In the genomic region with DNA sequence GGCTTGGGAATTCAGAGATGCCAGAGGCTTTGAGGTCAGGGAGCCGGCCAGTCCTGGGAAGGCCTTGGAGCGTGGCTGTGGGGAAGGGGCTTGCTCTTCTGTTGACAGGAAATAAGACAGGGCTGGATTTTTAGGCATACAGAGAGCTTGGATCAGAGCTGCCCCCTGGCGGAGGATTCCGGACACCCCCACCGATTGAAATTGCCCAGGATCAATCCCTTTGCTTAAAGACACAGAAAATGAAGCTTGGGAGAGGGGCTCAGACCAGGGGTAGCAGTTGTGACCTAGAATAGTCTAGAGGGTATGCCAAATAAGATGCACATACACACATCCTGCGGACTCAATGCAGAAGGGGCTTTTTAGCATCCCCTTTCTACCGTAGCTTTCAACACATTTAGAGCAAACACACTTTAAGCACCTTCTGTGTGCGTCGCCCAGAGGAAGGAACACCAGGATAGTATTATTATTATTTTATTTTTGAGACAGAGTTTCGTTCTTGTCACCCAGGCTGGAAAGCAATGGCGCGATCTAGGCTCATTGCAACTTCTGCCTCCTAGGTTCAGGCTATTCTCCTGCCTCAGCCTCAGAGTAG, we compare ENCODE assay signal across 8 cellular contexts. TPM values are rescaled to one million over a fixed set of nuclear protein-coding genes. Genes with fewer than 3 reads are reported as not detected.
DNase-seq lines count a peak whose midpoint lies in the region; ATAC-seq and TF ChIP-seq lines count a peak whose summit lies in the region.

No MANE protein-coding gene starts in this region.

- no peak for DNase-seq in BJ (ENCODE audit: low read depth)
- peak; percentile 45 for DNase-seq in HCEC 1CT
- DNase-seq in Panc1 (ENCODE audit: low read depth, low spot score) = no peak
- peak; percentile 87 for DNase-seq in activated T-cell treated with anti-CD3 and anti-CD28 coated beads, Interleukin-2, amount 50 U/mL, for 48 hours
- peak; percentile 66 for DNase-seq in fibroblast of peridontal ligament (ENCODE audit: extremely low read depth)
- DNase-seq in retinal pigment epithelial cell (ENCODE audit: low read depth) = no peak
- no peak for DNase-seq in cortex of kidney (lab: John Stamatoyannopoulos, UW)

- H3K36me3 ChIP-seq in BJ (ENCODE audit: control insufficient read depth, insufficient read depth, low read length) = no peaks in the 10 kb centered on the region
- peaks cover 4% of the 10 kb centered on the region; the same call in 1 of the 2 replicates for H3K36me3 ChIP-seq in Panc1 (ENCODE audit: control insufficient read depth, insufficient read depth, low read length)

- H3K27me3 ChIP-seq in BJ (ENCODE audit: control insufficient read depth, insufficient read depth, low read length) (no peaks in the 10 kb centered on the region), Panc1 (ENCODE audit: control insufficient read depth, insufficient read depth, low read length) (no peaks in the 10 kb centered on the region)

- no peak overlapping the region for H3K4me3 ChIP-seq in BJ (ENCODE audit: low read depth, low read length)
- no peak overlapping the region for H3K4me3 ChIP-seq in Panc1 (ENCODE audit: low read depth in 2 of 2, low read length in 2 of 2)
- no peak overlapping the region for H3K4me3 ChIP-seq in retinal pigment epithelial cell (ENCODE audit: low read length)

- CTCF ChIA-PET in BJ (lab: Yijun Ruan, JAX) = interaction anchor here (0.6 to 9.4 kb wide), 28 partner anchors 8 to 775 kb away, joined by 3 to 258 read pairs (median 4); a partner anchor contains a TSS
- CTCF ChIA-PET in Panc1 (lab: Charles Lee) = interaction anchor here (0.5 to 1.7 kb wide), 11 partner anchors 15 to 492 kb away, joined by 3 to 13 read pairs (median 3); no protein-coding TSS in a partner anchor

- in situ Hi-C loops in Panc1 (cut with HindIII; ENCODE audit: low pct_unique_long_range_greater_than_20kb, low sequenced_read_pairs) = no loop called here

- no peaks in the 10 kb centered on the region for H3K9me3 ChIP-seq in Panc1 (ENCODE audit: control insufficient read depth, insufficient read depth, low read depth, low read length)

- no peak overlapping the region for H3K27ac ChIP-seq in Panc1 (ENCODE audit: low read length)

- TF ChIP-seq CTCF in BJ (IDR thresholded peaks at IDR 0.05; ENCODE audit: insufficient read depth, low read depth, low read length) (peak; percentile 86), Panc1 (IDR thresholded peaks at IDR 0.05) (peak; percentile 88), retinal pigment epithelial cell (conservative IDR thresholded peaks at IDR 0.05; ENCODE audit: low read depth, low read length) (peak; percentile 92)

- intact Hi-C loops in Panc1 (cut with micrococcal nuclease; ENCODE audit: unreplicated experiment) = no loop called here

- POLR2A ChIA-PET in BJ (lab: Charles Lee) = no interaction called here
- POLR2A ChIA-PET in Panc1 (lab: Charles Lee) = no interaction called here

- ATAC-seq in Panc1 = peak; percentile 47
- no peak for ATAC-seq in GM18870 (IDR thresholded peaks at IDR 0.05; ENCODE audit: unreplicated experiment)

- H3K4me1 ChIP-seq in Panc1 (ENCODE audit: control insufficient read depth, insufficient read depth, low read length) = peaks cover 20% of the 10 kb centered on the region

- no TSS peak for BruUV-seq in Panc1 (replicated peaks; lab: Mats Ljungman, UMichigan)

RNA-seq across cellular contexts. Expression of a gene that starts 1.7 kb away (rescaled TPM):
- polyA plus RNA-seq in BJ (2011; rRNA removed) = 77.1 and 96.3 TPM in 2 replicates
- polyA minus RNA-seq in BJ (2011; rRNA and poly(A)+ RNA removed) = 24.0 and 39.5 TPM in 2 replicates
- 47.5 TPM for total RNA-seq in Panc1 (2021; ENCODE audit: unreplicated experiment)
- 56.7 TPM for polyA plus RNA-seq in Panc1 (2012; ENCODE audit: insufficient read length)

RNA-seq across cellular contexts. Expression of a gene that starts 3.4 kb away (rescaled TPM):
- 0.20 and 0.21 TPM in 2 replicates for polyA plus RNA-seq in BJ (2011; rRNA removed)
- polyA minus RNA-seq in BJ (2011; rRNA and poly(A)+ RNA removed) = 0.09 TPM in 1 of 2 replicates, not detected in the other
- total RNA-seq in Panc1 (2021; ENCODE audit: unreplicated experiment) = not detected
- polyA plus RNA-seq in Panc1 (2012; ENCODE audit: insufficient read length) = not detected

RNA-seq across cellular contexts. Expression of a gene that starts 17.7 kb away (rescaled TPM):
- polyA plus RNA-seq in BJ (2011; rRNA removed) = 13.1 and 23.2 TPM in 2 replicates
- 6.7 and 10.5 TPM in 2 replicates for polyA minus RNA-seq in BJ (2011; rRNA and poly(A)+ RNA removed)
- total RNA-seq in Panc1 (2021; ENCODE audit: unreplicated experiment) = 14.3 TPM
- 14.2 TPM for polyA plus RNA-seq in Panc1 (2012; ENCODE audit: insufficient read length)

RNA-seq across cellular contexts. Expression of a gene that starts 41.2 kb away (rescaled TPM):
- polyA plus RNA-seq in BJ (2011; rRNA removed) = 20.4 and 37.4 TPM in 2 replicates
- polyA minus RNA-seq in BJ (2011; rRNA and poly(A)+ RNA removed) = 8.9 and 9.5 TPM in 2 replicates
- total RNA-seq in Panc1 (2021; ENCODE audit: unreplicated experiment) = 6.3 TPM
- polyA plus RNA-seq in Panc1 (2012; ENCODE audit: insufficient read length) = 10.7 TPM

Comparison
In these comparisons a context has a peak if more than half of its experiments do, and no peak if none do; other contexts are left out.
1. DNase-seq: peak in HCEC 1CT (single experiment), activated T-cell treated with anti-CD3 and anti-CD28 coated beads, Interleukin-2, amount 50 U/mL, for 48 hours (2 of 2) and fibroblast of peridontal ligament (single experiment); none in BJ (single experiment), Panc1 (single experiment), retinal pigment epithelial cell (single experiment) and cortex of kidney (single experiment).
2. Peak in every context shown above with its lines, with median percentiles within 50 percentile points of each other: CTCF ChIP-seq.